8 cellular contexts compared by ENCODE assay signal in genomic region chr16:58628845-58629680, GRCh38. TPM values are rescaled to one million over a fixed set of nuclear protein-coding genes. Genes with fewer than 3 reads are reported as not detected.
DNase-seq lines count a peak whose midpoint lies in the region; ATAC-seq and TF ChIP-seq lines count a peak whose summit lies in the region.

No MANE protein-coding gene starts in this region.

- no peak for TF ChIP-seq CTCF in CD8-positive, alpha-beta T cell (IDR thresholded peaks at IDR 0.05)
- TF ChIP-seq CTCF in fibroblast of lung (conservative IDR thresholded peaks at IDR 0.05 in 1 of 2, IDR thresholded peaks at IDR 0.05 in 1 of 2; ENCODE audit: low read depth in 1 of 2, low read length in 2 of 2), result no peak

- H3K9me3 Mint-ChIP-seq in CD8-positive, alpha-beta T cell, result no peaks in the 10 kb centered on the region
- no peaks in the 10 kb centered on the region for H3K9me3 Mint-ChIP-seq in activated T-cell treated with anti-CD3 and anti-CD28 coated beads, Interleukin-2, amount 50 U/mL, for 72 hours
- H3K9me3 Mint-ChIP-seq in natural killer cell treated with Interleukin-12 subunit alpha and Interleukin-12 subunit beta and Interleukin-15 and Interleukin-18, amount 100 ng/mL, for 72 hours, result no peaks in the 10 kb centered on the region
- no peaks in the 10 kb centered on the region for H3K9me3 Mint-ChIP-seq in stimulated activated naive CD8-positive, alpha-beta T cell treated with anti-CD3 and anti-CD28 coated beads, Interleukin-15, Interleukin-2, amounts not matched to agents 100 ng/mL and 50 ng/mL, for 24 hours

- intact Hi-C loops in CD8-positive, alpha-beta T cell (cut with DNase I, micrococcal nuclease), result loop anchor here in 1 of 2 experiments (2.0 to 10.0 kb wide), 4 partner anchors 112 to 624 kb away; partner anchors contain the start of genes SETD6, USB1 and ZNF319

- H3K9ac ChIP-seq in NT2/D1 (ENCODE audit: insufficient read length, low read depth) (peak overlapping the region; percentile 100), fibroblast of lung (ENCODE audit: insufficient read depth, low read length) (peak overlapping the region; percentile 99)

- ATAC-seq in CD8-positive, alpha-beta T cell, result peak; percentile 1
- ATAC-seq in activated T-cell treated with anti-CD3 and anti-CD28 coated beads, Interleukin-2, amount 50 U/mL, for 72 hours (replicated peaks in 1 of 2), result peak; percentile 0 to 10
- ATAC-seq in natural killer cell treated with Interleukin-12 subunit alpha and Interleukin-12 subunit beta and Interleukin-15 and Interleukin-18, amount 100 ng/mL, for 72 hours, result peak; percentile 1
- ATAC-seq in GM18861 (IDR thresholded peaks at IDR 0.05; ENCODE audit: unreplicated experiment), result no peak

- H3K79me2 ChIP-seq in fibroblast of lung (ENCODE audit: control insufficient read depth, insufficient read depth, low read length), result peaks cover 54% of the 10 kb centered on the region

- peaks cover 36% of the 10 kb centered on the region for H3K4me1 Mint-ChIP-seq in CD8-positive, alpha-beta T cell (ENCODE audit: low read depth)
- peaks cover 39% of the 10 kb centered on the region for H3K4me1 Mint-ChIP-seq in activated T-cell treated with anti-CD3 and anti-CD28 coated beads, Interleukin-2, amount 50 U/mL, for 72 hours (ENCODE audit: low read depth)
- H3K4me1 Mint-ChIP-seq in natural killer cell treated with Interleukin-12 subunit alpha and Interleukin-12 subunit beta and Interleukin-15 and Interleukin-18, amount 100 ng/mL, for 72 hours (ENCODE audit: low read depth in 2 of 2), result peaks cover 25 to 35% of the 10 kb centered on the region in 2 donors
- peaks cover 41% of the 10 kb centered on the region for H3K4me1 Mint-ChIP-seq in stimulated activated naive CD8-positive, alpha-beta T cell treated with anti-CD3 and anti-CD28 coated beads, Interleukin-15, Interleukin-2, amounts not matched to agents 100 ng/mL and 50 ng/mL, for 24 hours (ENCODE audit: low read depth)

- H3K4me1 ChIP-seq in CD8-positive, alpha-beta T cell (ENCODE audit: insufficient read depth, low read length), result peaks cover 18% of the 10 kb centered on the region
- H3K4me1 ChIP-seq in NT2/D1 (ENCODE audit: insufficient read depth, insufficient read length) (peaks cover 2% of the 10 kb centered on the region), fibroblast of lung (ENCODE audit: control insufficient read depth, extremely low read depth, insufficient read depth, low read length) (peaks cover 3% of the 10 kb centered on the region)

- POLR2A ChIA-PET in CD8-positive, alpha-beta T cell (lab: Charles Lee), result interaction anchor here (1.6 kb wide), 1 partner anchor 236 kb away, joined by 4 read pairs; the partner anchor contains the start of gene GINS3

- H3K4me3 ChIP-seq in CD8-positive, alpha-beta T cell (ENCODE audit: low read depth, low read length), result peak overlapping the region; percentile 93
- peak overlapping the region; percentile 100 for H3K4me3 ChIP-seq in NT2/D1 (ENCODE audit: insufficient read length, low read depth)
- peak overlapping the region; percentile 95 to 100 (median 99) for H3K4me3 ChIP-seq in fibroblast of lung (replicated peaks in 1 of 4; ENCODE audit: control extremely low read depth in 1 of 4, insufficient read depth in 1 of 4, low read depth in 3 of 4, low read length in 4 of 4)

- H2AFZ ChIP-seq in fibroblast of lung (ENCODE audit: low read length), result peak overlapping the region; percentile 85

- H3K27ac ChIP-seq in CD8-positive, alpha-beta T cell (ENCODE audit: low read depth, low read length), result peak overlapping the region; percentile 91
- peak overlapping the region; percentile 99 for H3K27ac ChIP-seq in fibroblast of lung (ENCODE audit: insufficient read depth, low read length)

- no peaks in the 10 kb centered on the region for H4K20me1 ChIP-seq in fibroblast of lung (ENCODE audit: control insufficient read depth, extremely low read depth, insufficient read depth, low read length)

- DNase-seq in CD8-positive, alpha-beta T cell, result peak; percentile 12 to 68 (median 49)
- peak; percentile 56 for DNase-seq in HCEC 1CT
- peak; percentile 2 for DNase-seq in NT2/D1 (ENCODE audit: low read depth, low spot score)
- peak; percentile 50 to 52 for DNase-seq in activated T-cell treated with anti-CD3 and anti-CD28 coated beads, Interleukin-2, amount 50 U/mL, for 72 hours
- DNase-seq in fibroblast of lung (ENCODE audit: low read depth in 2 of 2), result peak; percentile 18 to 30
- no peak for DNase-seq in natural killer cell treated with Interleukin-12 subunit alpha and Interleukin-12 subunit beta and Interleukin-15 and Interleukin-18, amount 100 ng/mL, for 72 hours (ENCODE audit: low spot score)

- peak overlapping the region; percentile 32 for H3K4me2 ChIP-seq in fibroblast of lung (ENCODE audit: extremely low read depth, insufficient read depth, low read length)

- no peaks in the 10 kb centered on the region for H3K27me3 ChIP-seq in CD8-positive, alpha-beta T cell (ENCODE audit: insufficient read depth, low read length)
- H3K27me3 ChIP-seq in NT2/D1 (ENCODE audit: insufficient read depth, insufficient read length) (no peaks in the 10 kb centered on the region), fibroblast of lung (ENCODE audit: control insufficient read depth, insufficient read depth, low read length) (no peaks in the 10 kb centered on the region)

- no peaks in the 10 kb centered on the region for H3K27me3 Mint-ChIP-seq in CD8-positive, alpha-beta T cell (ENCODE audit: low read depth)
- H3K27me3 Mint-ChIP-seq in activated T-cell treated with anti-CD3 and anti-CD28 coated beads, Interleukin-2, amount 50 U/mL, for 72 hours (ENCODE audit: low read depth), result no peaks in the 10 kb centered on the region
- no peaks in the 10 kb centered on the region for H3K27me3 Mint-ChIP-seq in natural killer cell treated with Interleukin-12 subunit alpha and Interleukin-12 subunit beta and Interleukin-15 and Interleukin-18, amount 100 ng/mL, for 72 hours
- H3K27me3 Mint-ChIP-seq in stimulated activated naive CD8-positive, alpha-beta T cell treated with anti-CD3 and anti-CD28 coated beads, Interleukin-15, Interleukin-2, amounts not matched to agents 100 ng/mL and 50 ng/mL, for 24 hours, result no peaks in the 10 kb centered on the region

- CTCF ChIA-PET in CD8-positive, alpha-beta T cell (lab: Charles Lee), result interaction anchor here (1.5 kb wide), 1 partner anchor 127 kb away, joined by 3 read pairs; no protein-coding TSS in a partner anchor

- no peaks in the 10 kb centered on the region for H3K9me3 ChIP-seq in CD8-positive, alpha-beta T cell (ENCODE audit: low read length)
- H3K9me3 ChIP-seq in NT2/D1 (ENCODE audit: insufficient read depth, low read length), result no peaks in the 10 kb centered on the region
- H3K9me3 ChIP-seq in fibroblast of lung (ENCODE audit: control insufficient read depth, insufficient read depth, low read depth, low read length), result no peaks in the 10 kb centered on the region

- peak overlapping the region; percentile 100 for H3K27ac Mint-ChIP-seq in CD8-positive, alpha-beta T cell
- peak overlapping the region; percentile 98 for H3K27ac Mint-ChIP-seq in activated T-cell treated with anti-CD3 and anti-CD28 coated beads, Interleukin-2, amount 50 U/mL, for 72 hours
- H3K27ac Mint-ChIP-seq in natural killer cell treated with Interleukin-12 subunit alpha and Interleukin-12 subunit beta and Interleukin-15 and Interleukin-18, amount 100 ng/mL, for 72 hours, result peak overlapping the region; percentile 97
- H3K27ac Mint-ChIP-seq in stimulated activated naive CD8-positive, alpha-beta T cell treated with anti-CD3 and anti-CD28 coated beads, Interleukin-15, Interleukin-2, amounts not matched to agents 100 ng/mL and 50 ng/mL, for 24 hours, result peak overlapping the region; percentile 99

- H3K36me3 ChIP-seq in CD8-positive, alpha-beta T cell (ENCODE audit: insufficient read depth, low read length), result no peaks in the 10 kb centered on the region
- H3K36me3 ChIP-seq in NT2/D1 (ENCODE audit: insufficient read depth, insufficient read length, low read length), result peaks cover 37% of the 10 kb centered on the region
- no peaks in the 10 kb centered on the region for H3K36me3 ChIP-seq in fibroblast of lung (ENCODE audit: control insufficient read depth, insufficient read depth, low read length)

- H3K4me3 Mint-ChIP-seq in CD8-positive, alpha-beta T cell, result peak overlapping the region; percentile 100
- peak overlapping the region; percentile 89 to 100 for H3K4me3 Mint-ChIP-seq in activated T-cell treated with anti-CD3 and anti-CD28 coated beads, Interleukin-2, amount 50 U/mL, for 72 hours
- H3K4me3 Mint-ChIP-seq in natural killer cell treated with Interleukin-12 subunit alpha and Interleukin-12 subunit beta and Interleukin-15 and Interleukin-18, amount 100 ng/mL, for 72 hours, result peak overlapping the region; percentile 89
- peak overlapping the region; percentile 99 for H3K4me3 Mint-ChIP-seq in stimulated activated naive CD8-positive, alpha-beta T cell treated with anti-CD3 and anti-CD28 coated beads, Interleukin-15, Interleukin-2, amounts not matched to agents 100 ng/mL and 50 ng/mL, for 24 hours

- peaks cover 20% of the 10 kb centered on the region for H3K36me3 Mint-ChIP-seq in CD8-positive, alpha-beta T cell
- peaks cover 8 to 18% of the 10 kb centered on the region in 2 donors for H3K36me3 Mint-ChIP-seq in activated T-cell treated with anti-CD3 and anti-CD28 coated beads, Interleukin-2, amount 50 U/mL, for 72 hours (ENCODE audit: insufficient read depth in 2 of 2)
- H3K36me3 Mint-ChIP-seq in natural killer cell treated with Interleukin-12 subunit alpha and Interleukin-12 subunit beta and Interleukin-15 and Interleukin-18, amount 100 ng/mL, for 72 hours, result peaks cover 6% of the 10 kb centered on the region
- H3K36me3 Mint-ChIP-seq in stimulated activated naive CD8-positive, alpha-beta T cell treated with anti-CD3 and anti-CD28 coated beads, Interleukin-15, Interleukin-2, amounts not matched to agents 100 ng/mL and 50 ng/mL, for 24 hours (ENCODE audit: low read depth), result peaks cover 30% of the 10 kb centered on the region

RNA-seq across cellular contexts. Expression of gene CNOT1, which starts 0.6 kb away (rescaled TPM):
- total RNA-seq in CD8-positive, alpha-beta T cell, result 100 to 1,000 TPM; 165 to 177 TPM
- 100 to 1,000 TPM; 295 to 315 TPM for total RNA-seq in activated T-cell treated with anti-CD3 and anti-CD28 coated beads, Interleukin-2, amount 50 U/mL, for 72 hours
- 103 and 162 TPM in 2 replicates for total RNA-seq in fibroblast of lung
- 59.0 and 98.2 TPM in 2 replicates for polyA plus RNA-seq in fibroblast of lung
- polyA plus RNA-seq in fibroblast of lung (2012), result 57.4 and 93.7 TPM in 2 replicates
- 183 and 208 TPM in 2 replicates for polyA minus RNA-seq in fibroblast of lung (ENCODE audit: low replicate concordance)
- total RNA-seq in natural killer cell treated with Interleukin-12 subunit alpha and Interleukin-12 subunit beta and Interleukin-15 and Interleukin-18, amount 100 ng/mL, for 72 hours, result 100 to 1,000 TPM; 306 to 397 TPM

RNA-seq across cellular contexts. Expression of gene SLC38A7, which starts 55.5 kb away (rescaled TPM):
- 1 to 10 TPM; 3.7 to 4.6 TPM for total RNA-seq in CD8-positive, alpha-beta T cell
- 1 to 10 TPM; 7.3 to 9.1 TPM for total RNA-seq in activated T-cell treated with anti-CD3 and anti-CD28 coated beads, Interleukin-2, amount 50 U/mL, for 72 hours
- 23.9 and 30.1 TPM in 2 replicates for total RNA-seq in fibroblast of lung
- polyA plus RNA-seq in fibroblast of lung, result 15.4 and 17.6 TPM in 2 replicates
- 15.0 and 17.4 TPM in 2 replicates for polyA plus RNA-seq in fibroblast of lung (2012)
- 24.8 and 80.9 TPM in 2 replicates for polyA minus RNA-seq in fibroblast of lung (ENCODE audit: low replicate concordance)
- total RNA-seq in natural killer cell treated with Interleukin-12 subunit alpha and Interleukin-12 subunit beta and Interleukin-15 and Interleukin-18, amount 100 ng/mL, for 72 hours, result 10 to 100 TPM; 14.1 to 16.7 TPM
